1 cellular context compared by ENCODE assay signal in the genomic region with DNA sequence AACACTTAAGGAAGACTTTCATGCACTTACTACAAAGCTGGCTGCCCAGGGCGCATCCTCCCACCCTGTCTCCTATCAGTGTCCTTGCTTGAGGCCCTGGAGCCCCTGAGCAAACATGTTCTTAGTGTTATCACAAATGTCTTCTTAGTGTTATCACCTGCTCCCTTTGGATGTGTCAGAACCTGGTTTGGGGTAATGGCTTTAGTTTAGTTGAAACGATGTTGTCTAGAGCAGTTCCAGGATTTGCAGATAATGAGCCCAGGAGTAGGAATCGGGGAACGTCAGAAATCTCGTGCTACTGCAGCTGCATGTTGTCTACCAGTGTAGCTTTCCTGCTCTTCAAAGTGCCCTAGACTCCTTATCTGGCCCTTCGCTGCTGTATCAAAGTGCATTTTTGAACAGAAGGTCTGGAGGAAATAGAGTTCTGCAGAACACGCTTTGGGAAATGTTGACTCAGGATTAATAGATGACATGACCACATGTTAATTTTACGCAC.
TF ChIP-seq lines count a peak whose summit lies in the region.

No MANE protein-coding gene starts in this region.

TF ChIP-seq in HepG2, 621 proteins besides CTCF, POLR2A, EP300 and RAD21 (continued from another document and continues in another):
- TF ChIP-seq, protein P1, sequence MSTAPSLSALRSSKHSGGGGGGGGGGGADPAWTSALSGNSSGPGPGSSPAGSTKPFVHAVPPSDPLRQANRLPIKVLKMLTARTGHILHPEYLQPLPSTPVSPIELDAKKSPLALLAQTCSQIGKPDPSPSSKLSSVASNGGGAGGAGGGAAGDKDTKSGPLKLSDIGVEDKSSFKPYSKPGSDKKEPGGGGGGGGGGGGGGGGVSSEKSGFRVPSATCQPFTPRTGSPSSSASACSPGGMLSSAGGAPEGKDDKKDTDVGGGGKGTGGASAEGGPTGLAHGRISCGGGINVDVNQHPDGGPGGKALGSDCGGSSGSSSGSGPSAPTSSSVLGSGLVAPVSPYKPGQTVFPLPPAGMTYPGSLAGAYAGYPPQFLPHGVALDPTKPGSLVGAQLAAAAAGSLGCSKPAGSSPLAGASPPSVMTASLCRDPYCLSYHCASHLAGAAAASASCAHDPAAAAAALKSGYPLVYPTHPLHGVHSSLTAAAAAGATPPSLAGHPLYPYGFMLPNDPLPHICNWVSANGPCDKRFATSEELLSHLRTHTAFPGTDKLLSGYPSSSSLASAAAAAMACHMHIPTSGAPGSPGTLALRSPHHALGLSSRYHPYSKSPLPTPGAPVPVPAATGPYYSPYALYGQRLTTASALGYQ (CRISPR knock-in tag; IDR thresholded peaks at IDR 0.05), result peak; percentile 66; the same call in 1 of the 2 replicates
- TF ChIP-seq, protein P2, sequence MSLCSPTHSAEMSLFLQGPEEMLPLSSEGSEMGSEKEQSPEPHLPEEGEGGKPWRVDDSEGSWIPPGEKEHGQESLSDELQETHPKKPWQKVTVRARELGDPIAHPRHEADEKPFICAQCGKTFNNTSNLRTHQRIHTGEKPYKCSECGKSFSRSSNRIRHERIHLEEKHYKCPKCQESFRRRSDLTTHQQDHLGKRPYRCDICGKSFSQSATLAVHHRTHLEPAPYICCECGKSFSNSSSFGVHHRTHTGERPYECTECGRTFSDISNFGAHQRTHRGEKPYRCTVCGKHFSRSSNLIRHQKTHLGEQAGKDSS (CRISPR knock-in tag; IDR thresholded peaks at IDR 0.05; ENCODE audit: borderline replicate concordance, low read depth), result no peak
- TF ChIP-seq REPIN1 (CRISPR knock-in tag; IDR thresholded peaks at IDR 0.05; ENCODE audit: borderline replicate concordance, low read depth), result peak; percentile 58; the same call in 1 of the 2 replicates
- no peak for TF ChIP-seq MLX (CRISPR knock-in tag; IDR thresholded peaks at IDR 0.05)
- TF ChIP-seq ZBTB21 (CRISPR knock-in tag; IDR thresholded peaks at IDR 0.05), result 0 out of 2 replicates have a peak, but pooled peaks have one; percentile 43
- TF ChIP-seq MEIS2 (CRISPR knock-in tag; IDR thresholded peaks at IDR 0.05), result 0 out of 2 replicates have a peak, but pooled peaks have one; percentile 36
- TF ChIP-seq ZKSCAN1 (IDR thresholded peaks at IDR 0.05; ENCODE audit: low read length), result no peak
- TF ChIP-seq IKZF1 (IDR thresholded peaks at IDR 0.05), result no peak
- TF ChIP-seq ZNF704 (CRISPR knock-in tag; IDR thresholded peaks at IDR 0.05; ENCODE audit: borderline replicate concordance), result no peak
- peak; percentile 74; the same call in 1 of the 2 replicates for TF ChIP-seq ZNF609 (CRISPR knock-in tag; IDR thresholded peaks at IDR 0.05; ENCODE audit: borderline replicate concordance)
- no peak for TF ChIP-seq ZFP37 (CRISPR knock-in tag; IDR thresholded peaks at IDR 0.05; ENCODE audit: borderline replicate concordance)
- TF ChIP-seq POLR2G (IDR thresholded peaks at IDR 0.05; ENCODE audit: low read depth, low read length), result no peak
- peak; percentile 31; the same call in 1 of the 2 replicates for TF ChIP-seq MIER3 (CRISPR knock-in tag; IDR thresholded peaks at IDR 0.05; ENCODE audit: borderline replicate concordance)
- TF ChIP-seq ZFAT (CRISPR knock-in tag; conservative IDR thresholded peaks at IDR 0.05), result no peak
- TF ChIP-seq GATA4 (IDR thresholded peaks at IDR 0.05; ENCODE audit: borderline replicate concordance, low read depth), result peak; percentile 93
- TF ChIP-seq SUZ12 (IDR thresholded peaks at IDR 0.05; ENCODE audit: low read depth, low read length), result no peak
- TF ChIP-seq ARID2 (CRISPR knock-in tag; IDR thresholded peaks at IDR 0.05; ENCODE audit: borderline replicate concordance), result peak; percentile 29; the same call in 1 of the 2 replicates
- no peak for TF ChIP-seq ZNF670 (CRISPR knock-in tag; IDR thresholded peaks at IDR 0.05; ENCODE audit: borderline replicate concordance)
- TF ChIP-seq, protein P3, sequence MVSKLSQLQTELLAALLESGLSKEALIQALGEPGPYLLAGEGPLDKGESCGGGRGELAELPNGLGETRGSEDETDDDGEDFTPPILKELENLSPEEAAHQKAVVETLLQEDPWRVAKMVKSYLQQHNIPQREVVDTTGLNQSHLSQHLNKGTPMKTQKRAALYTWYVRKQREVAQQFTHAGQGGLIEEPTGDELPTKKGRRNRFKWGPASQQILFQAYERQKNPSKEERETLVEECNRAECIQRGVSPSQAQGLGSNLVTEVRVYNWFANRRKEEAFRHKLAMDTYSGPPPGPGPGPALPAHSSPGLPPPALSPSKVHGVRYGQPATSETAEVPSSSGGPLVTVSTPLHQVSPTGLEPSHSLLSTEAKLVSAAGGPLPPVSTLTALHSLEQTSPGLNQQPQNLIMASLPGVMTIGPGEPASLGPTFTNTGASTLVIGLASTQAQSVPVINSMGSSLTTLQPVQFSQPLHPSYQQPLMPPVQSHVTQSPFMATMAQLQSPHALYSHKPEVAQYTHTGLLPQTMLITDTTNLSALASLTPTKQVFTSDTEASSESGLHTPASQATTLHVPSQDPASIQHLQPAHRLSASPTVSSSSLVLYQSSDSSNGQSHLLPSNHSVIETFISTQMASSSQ (IDR thresholded peaks at IDR 0.05; ENCODE audit: low read depth), result peak; percentile 42; the same call in 1 of the 2 replicates
- TF ChIP-seq, protein P3 (CRISPR knock-in tag; IDR thresholded peaks at IDR 0.05; ENCODE audit: borderline replicate concordance), result peak; percentile 71; the same call in 1 of the 2 replicates
- no peak for TF ChIP-seq JUN (CRISPR knock-in tag; IDR thresholded peaks at IDR 0.05)
- TF ChIP-seq MLXIP (CRISPR knock-in tag; IDR thresholded peaks at IDR 0.05; ENCODE audit: borderline replicate concordance), result no peak
- TF ChIP-seq ZNF773 (CRISPR knock-in tag; IDR thresholded peaks at IDR 0.05; ENCODE audit: borderline replicate concordance), result no peak
- TF ChIP-seq CBX2 (IDR thresholded peaks at IDR 0.05; ENCODE audit: low read depth, low read length), result no peak
- no peak for TF ChIP-seq CBX2 (CRISPR knock-in tag; IDR thresholded peaks at IDR 0.05; ENCODE audit: low read depth)
- TF ChIP-seq HNRNPH1 (optimal IDR thresholded peaks at IDR 0.05; ENCODE audit: low read depth, low read length), result no peak
- peak; percentile 89; the same call in 1 of the 2 replicates for TF ChIP-seq THRA (CRISPR knock-in tag; IDR thresholded peaks at IDR 0.05; ENCODE audit: borderline replicate concordance)
- TF ChIP-seq ZNF674 (CRISPR knock-in tag; IDR thresholded peaks at IDR 0.05; ENCODE audit: low read depth), result no peak
- TF ChIP-seq NR2F6 (IDR thresholded peaks at IDR 0.05), result peak; percentile 37; the same call in 1 of the 2 replicates
- TF ChIP-seq NR2F6 (CRISPR knock-in tag; IDR thresholded peaks at IDR 0.05), result peak; percentile 59
- peak; percentile 74 for TF ChIP-seq PITX1 (CRISPR knock-in tag; IDR thresholded peaks at IDR 0.05)
- TF ChIP-seq GFI1 (CRISPR knock-in tag; IDR thresholded peaks at IDR 0.05; ENCODE audit: borderline replicate concordance), result peak; percentile 89
